In the genomic region with DNA sequence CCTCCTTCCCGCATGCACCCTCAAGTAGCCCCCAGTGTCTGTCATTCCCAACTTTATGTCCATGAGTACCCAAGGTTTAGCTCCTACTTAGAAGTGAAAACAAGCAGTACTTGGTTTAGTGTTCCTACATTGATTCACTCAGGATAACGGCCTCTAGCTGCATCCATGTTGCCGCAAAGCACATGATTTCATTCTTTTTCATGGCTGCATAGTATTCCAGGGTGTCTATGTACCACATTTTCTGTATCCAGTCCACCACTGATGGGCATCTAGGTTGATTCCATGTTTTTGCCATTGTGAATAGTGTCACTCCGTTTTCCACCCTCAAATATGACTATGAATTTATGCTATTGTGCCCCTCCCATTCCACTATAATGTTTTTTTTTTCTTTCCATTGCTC, we compare ENCODE assay signal across 1 cellular context.
TF ChIP-seq lines count a peak whose summit lies in the region.

No MANE protein-coding gene starts in this region.

TF ChIP-seq in K562, 482 proteins besides CTCF, POLR2A, EP300 and RAD21 (continued from another document):
- TF ChIP-seq SIRT6 (IDR thresholded peaks at IDR 0.05; ENCODE audit: low read depth, low read length): no peak
- TF ChIP-seq, protein P1, sequence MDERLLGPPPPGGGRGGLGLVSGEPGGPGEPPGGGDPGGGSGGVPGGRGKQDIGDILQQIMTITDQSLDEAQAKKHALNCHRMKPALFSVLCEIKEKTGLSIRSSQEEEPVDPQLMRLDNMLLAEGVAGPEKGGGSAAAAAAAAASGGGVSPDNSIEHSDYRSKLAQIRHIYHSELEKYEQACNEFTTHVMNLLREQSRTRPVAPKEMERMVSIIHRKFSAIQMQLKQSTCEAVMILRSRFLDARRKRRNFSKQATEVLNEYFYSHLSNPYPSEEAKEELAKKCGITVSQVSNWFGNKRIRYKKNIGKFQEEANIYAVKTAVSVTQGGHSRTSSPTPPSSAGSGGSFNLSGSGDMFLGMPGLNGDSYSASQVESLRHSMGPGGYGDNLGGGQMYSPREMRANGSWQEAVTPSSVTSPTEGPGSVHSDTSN (CRISPR knock-in tag; IDR thresholded peaks at IDR 0.05; ENCODE audit: low read depth): no peak
- TF ChIP-seq, protein P1 (tag; conservative IDR thresholded peaks at IDR 0.05; ENCODE audit: low read depth): no peak
- no peak for TF ChIP-seq ZNF766 (CRISPR knock-in tag; conservative IDR thresholded peaks at IDR 0.05)
- no peak for TF ChIP-seq SRSF3 (IDR thresholded peaks at IDR 0.05; ENCODE audit: insufficient read depth, low read length)
- TF ChIP-seq, protein P2, sequence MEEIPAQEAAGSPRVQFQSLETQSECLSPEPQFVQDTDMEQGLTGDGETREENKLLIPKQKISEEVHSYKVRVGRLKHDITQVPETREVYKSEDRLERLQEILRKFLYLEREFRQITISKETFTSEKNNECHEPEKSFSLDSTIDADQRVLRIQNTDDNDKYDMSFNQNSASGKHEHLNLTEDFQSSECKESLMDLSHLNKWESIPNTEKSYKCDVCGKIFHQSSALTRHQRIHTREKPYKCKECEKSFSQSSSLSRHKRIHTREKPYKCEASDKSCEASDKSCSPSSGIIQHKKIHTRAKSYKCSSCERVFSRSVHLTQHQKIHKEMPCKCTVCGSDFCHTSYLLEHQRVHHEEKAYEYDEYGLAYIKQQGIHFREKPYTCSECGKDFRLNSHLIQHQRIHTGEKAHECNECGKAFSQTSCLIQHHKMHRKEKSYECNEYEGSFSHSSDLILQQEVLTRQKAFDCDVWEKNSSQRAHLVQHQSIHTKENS (CRISPR knock-in tag; IDR thresholded peaks at IDR 0.05): no peak
TF ChIP-seq in K562: peak in this region for 2.
